Comparison of ENCODE assay signal across 15 cellular contexts in the genomic region with DNA sequence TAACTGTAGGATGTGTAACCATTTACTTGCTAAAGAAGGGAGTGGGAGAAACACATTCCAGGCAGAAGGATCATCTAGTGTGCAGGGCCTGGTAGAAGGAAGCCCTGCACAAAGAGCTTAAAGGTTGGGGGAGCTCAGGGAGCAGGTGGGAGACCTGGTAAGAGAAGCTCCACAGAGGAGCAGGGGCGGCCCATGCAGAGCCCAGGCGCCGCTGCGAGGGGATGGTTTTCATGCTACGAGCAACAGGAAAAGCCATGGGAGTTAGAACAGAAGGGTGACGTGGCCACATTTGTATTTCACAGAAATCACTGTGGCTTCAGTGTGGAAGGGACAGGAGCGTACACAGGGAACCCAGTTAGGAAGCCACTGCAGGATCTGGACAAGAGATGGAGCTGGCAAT.
A peak's percentile ranks its signal among the peaks of the same experiment; 100 is the strongest.
DNase-seq lines count a peak whose midpoint lies in the region; ATAC-seq and TF ChIP-seq lines count a peak whose summit lies in the region.
"Had no signal": no experiment of that assay in that cellular context is flagged by ENCODE, and none has a peak within 500 bp of the region (broad histone marks: within the 10 kb centered on the region; RNA-seq: fewer than 3 reads in every experiment).

No MANE protein-coding gene starts in this region.

- WGBS in transverse colon (ENCODE audit: low coverage in 1 of 2), 2 donors: 86 to 92% methylated on average over 7 of the region's 7 CpGs

- H3K9me3 ChIP-seq in Caco-2 (no peaks in the 10 kb centered on the region), transverse colon (no peaks in the 10 kb centered on the region), uterus (no peaks in the 10 kb centered on the region)
- H3K9me3 ChIP-seq: HAP-1 had no signal

- peak; percentile 24; the same call in 1 of the 3 replicates for ATAC-seq in GM23338
- ATAC-seq: GM12878 had no signal

- H3K27ac ChIP-seq in GM23338 (ENCODE audit: low read depth) (no peak overlapping the region), VCaP (peak overlapping the region; percentile 70), transverse colon (peak overlapping the region; percentile 80 to 86 (median 84)), uterus (no peak overlapping the region)

- H3K27ac Mint-ChIP-seq in Caco-2 (ENCODE audit: unreplicated experiment): peak overlapping the region; percentile 0
- no peak overlapping the region for H3K27ac Mint-ChIP-seq in GM23338
- H3K27ac Mint-ChIP-seq: CD4-positive, alpha-beta memory T cell; HFFc6 had no signal

- H3K9me2 ChIP-seq in GM23338 (ENCODE audit: insufficient read depth): no peaks in the 10 kb centered on the region

- H3K79me2 ChIP-seq in GM23338 (replicated peaks; ENCODE audit: insufficient read depth): no peaks in the 10 kb centered on the region

- H3K27me3 ChIP-seq in Caco-2 (replicated peaks; ENCODE audit: control insufficient read depth, insufficient read depth, low read length): no peaks in the 10 kb centered on the region
- no peaks in the 10 kb centered on the region for H3K27me3 ChIP-seq in GM23338 (ENCODE audit: insufficient read depth)
- H3K27me3 ChIP-seq in transverse colon: no peaks in the 10 kb centered on the region
- no peaks in the 10 kb centered on the region for H3K27me3 ChIP-seq in uterus

- POLR2A ChIA-PET in Caco-2 (lab: Charles Lee): no interaction called here

- H3K27me3 Mint-ChIP-seq in Caco-2 (ENCODE audit: insufficient read depth, unreplicated experiment): no peaks in the 10 kb centered on the region
- peaks cover 1% of the 10 kb centered on the region for H3K27me3 Mint-ChIP-seq in GM23338 (ENCODE audit: insufficient read depth, low read depth, poor library complexity)

- in situ Hi-C loops in transverse colon (cut with MboI; ENCODE audit: low pct_ligation_motif_present in 1 of 4, low pct_unique_long_range_greater_than_20kb in 1 of 4, low sequenced_read_pairs in 3 of 4): loop anchor here in 1 of 4 donors (25.0 kb wide), 1 partner anchor 91 kb away; the partner anchor contains the start of gene SLC26A2

- intact Hi-C loops in Caco-2 (cut with micrococcal nuclease; ENCODE audit: unreplicated experiment) (no loop called here), transverse colon (cut with DNase I; ENCODE audit: low total_unique reads) (no loop called here), uterus (cut with DNase I; ENCODE audit: low total_unique reads) (no loop called here)

- H3K4me1 ChIP-seq in Caco-2 (peaks cover 16% of the 10 kb centered on the region), GM23338 (ENCODE audit: insufficient read depth) (0 out of 2 replicates have a peak, but pooled peaks cover 4% of the 10 kb centered on the region), transverse colon (peaks cover 32 to 51% (median 40%) of the 10 kb centered on the region in 4 donors), uterus (no peaks in the 10 kb centered on the region)
- H3K4me1 ChIP-seq: HAP-1 had no signal

- no peaks in the 10 kb centered on the region for H4K20me1 ChIP-seq in GM23338 (replicated peaks; ENCODE audit: insufficient read depth)

- H3K4me1 Mint-ChIP-seq in Caco-2 (ENCODE audit: low read depth, unreplicated experiment): peaks cover 24% of the 10 kb centered on the region
- H3K4me1 Mint-ChIP-seq in GM23338: peaks cover 18% of the 10 kb centered on the region
- H3K4me1 Mint-ChIP-seq: CD4-positive, alpha-beta memory T cell had no signal

- H3K9me3 Mint-ChIP-seq in Caco-2 (ENCODE audit: unreplicated experiment) (no peaks in the 10 kb centered on the region), GM23338 (no peaks in the 10 kb centered on the region)

- no peak overlapping the region for H2AFZ ChIP-seq in GM23338

- H3K36me3 ChIP-seq in Caco-2 (ENCODE audit: control insufficient read depth, insufficient read depth, low read length) (no peaks in the 10 kb centered on the region), GM23338 (ENCODE audit: insufficient read depth) (no peaks in the 10 kb centered on the region), transverse colon (no peaks in the 10 kb centered on the region), uterus (no peaks in the 10 kb centered on the region)
- H3K36me3 ChIP-seq: HAP-1 had no signal

- H3K4me3 Mint-ChIP-seq in Caco-2 (ENCODE audit: unreplicated experiment) (no peak overlapping the region), GM23338 (no peak overlapping the region)
- H3K4me3 Mint-ChIP-seq: CD4-positive, alpha-beta memory T cell; HFFc6 had no signal

- H3K4me2 ChIP-seq in GM23338: no peak overlapping the region

- BruUV-seq in Caco-2 (replicated peaks; lab: Mats Ljungman, UMichigan): no TSS peak

- TF ChIP-seq POLR2A in transverse colon (IDR thresholded peaks at IDR 0.05) (no peak), uterus (IDR thresholded peaks at IDR 0.05) (no peak)

- DNase-seq in Caco-2: no peak
- peak; percentile 15 for DNase-seq in GM23338 (ENCODE audit: low spot score)
- no peak for DNase-seq in transverse colon
- DNase-seq in activated naive CD4-positive, alpha-beta T cell treated with anti-CD3 and anti-CD28 coated beads, Interleukin-2, amount 50 U/mL, for 16 hours: no peak
- no peak for DNase-seq in uterus
- DNase-seq: C1 segment of cervical spinal cord; CD4-positive, alpha-beta memory T cell; COR-L47; DMS153; DND-41; GOT3; HFFc6 had no signal

- H3F3A ChIP-seq in GM23338 (replicated peaks; ENCODE audit: low read depth): no peaks in the 10 kb centered on the region

- TF ChIP-seq CTCF in Caco-2 (IDR thresholded peaks at IDR 0.05; ENCODE audit: insufficient read depth in 1 of 2, low read depth in 1 of 2, low read length in 1 of 2, severe bottlenecking in 1 of 2, unreplicated experiment in 1 of 2) (no peak), GM23338 (conservative IDR thresholded peaks at IDR 0.05; ENCODE audit: low read depth in 2 of 2) (no peak), VCaP (conservative IDR thresholded peaks at IDR 0.05) (no peak), transverse colon (IDR thresholded peaks at IDR 0.05) (no peak), uterus (IDR thresholded peaks at IDR 0.05) (no peak)

- no peaks in the 10 kb centered on the region for H3K36me3 Mint-ChIP-seq in Caco-2 (ENCODE audit: insufficient read depth, unreplicated experiment)
- no peaks in the 10 kb centered on the region for H3K36me3 Mint-ChIP-seq in GM23338 (ENCODE audit: low read depth)
- H3K36me3 Mint-ChIP-seq: CD4-positive, alpha-beta memory T cell had no signal

- CTCF ChIA-PET in Caco-2 (lab: Charles Lee): no interaction called here

- no peak overlapping the region for H3K4me3 ChIP-seq in Caco-2 (ENCODE audit: low read depth, low read length)
- no peak overlapping the region for H3K4me3 ChIP-seq in GM23338
- H3K4me3 ChIP-seq in transverse colon: no peak overlapping the region
- H3K4me3 ChIP-seq in uterus: no peak overlapping the region
- H3K4me3 ChIP-seq: GM12878, HAP-1 had no signal

- TF ChIP-seq EP300 in transverse colon (IDR thresholded peaks at IDR 0.05; ENCODE audit: low read depth): no peak

Comparison
In these comparisons a context has a peak if more than half of its experiments do, and no peak if none do; other contexts are left out.
1. H3K27ac ChIP-seq: peak in VCaP (single experiment) and transverse colon (4 of 4); none in GM23338 (single experiment) and uterus (0 of 2).